34 cellular contexts compared by ENCODE assay signal in the genomic region with DNA sequence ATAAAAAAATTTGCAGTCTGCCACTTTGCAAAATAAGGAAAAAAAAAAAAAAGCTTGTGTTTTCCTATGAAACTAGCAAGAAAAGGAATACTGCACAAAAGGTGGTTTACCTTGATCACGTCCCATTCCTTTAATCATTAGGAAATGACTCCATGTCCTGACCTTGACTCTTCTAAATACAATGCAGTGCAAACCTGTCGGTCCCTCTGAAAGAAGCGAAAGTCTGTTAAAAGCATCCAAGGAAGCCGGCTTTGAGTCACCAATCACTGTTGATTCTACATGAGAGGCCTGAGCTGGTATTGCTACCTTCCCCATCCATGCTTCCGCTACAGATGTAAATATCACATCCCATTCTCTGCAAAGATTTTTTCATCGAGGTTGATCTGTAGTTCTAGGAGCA.
"Had no signal": no experiment of that assay in that cellular context is flagged by ENCODE, and none has a peak within 500 bp of the region (broad histone marks: within the 10 kb centered on the region; RNA-seq: fewer than 3 reads in every experiment).

No MANE protein-coding gene starts in this region.

- H3K36me3 ChIP-seq: MG63 had no signal

- H3K9me3 ChIP-seq: MG63 had no signal

- H3K4me3 ChIP-seq: MG63 had no signal

- H3K27me3 ChIP-seq: MG63 had no signal

- DNase-seq: Karpas-422, Kasumi-1, MG63, MM.1S, MV-4-11, NCI-H1048, NCI-H1092, NCI-H1092 treated with DMSO at 0.1 percent for 48 hours, NCI-H1105, NCI-H1105 treated with DMSO at 0.1 percent for 48 hours, NCI-H1417, NCI-H1417 treated with DMSO at 0.1 percent for 48 hours, NCI-H1436, NCI-H1436 treated with DMSO at 0.1 percent for 48 hours, NCI-H146, NCI-H1694, NCI-H1694 treated with DMSO at 0.1 percent for 48 hours, NCI-H187, NCI-H187 treated with DMSO at 0.1 percent for 48 hours, NCI-H1930, NCI-H2029, NCI-H2029 treated with DMSO at 0.1 percent for 48 hours, NCI-H2081, NCI-H2081 treated with DMSO at 0.1 percent for 48 hours, NCI-H2107, NCI-H2171, NCI-H2171 treated with DMSO at 0.1 percent for 48 hours, NCI-H2227 treated with DMSO at 0.1 percent for 48 hours, NCI-H226, NCI-H345, NCI-H446, NCI-H446 treated with DMSO at 0.1 percent for 48 hours, NCI-H510A, NCI-H510A treated with DMSO at 0.1 percent for 48 hours had no signal
